Comparison of ENCODE assay signal across 29 cellular contexts in the genomic region with DNA sequence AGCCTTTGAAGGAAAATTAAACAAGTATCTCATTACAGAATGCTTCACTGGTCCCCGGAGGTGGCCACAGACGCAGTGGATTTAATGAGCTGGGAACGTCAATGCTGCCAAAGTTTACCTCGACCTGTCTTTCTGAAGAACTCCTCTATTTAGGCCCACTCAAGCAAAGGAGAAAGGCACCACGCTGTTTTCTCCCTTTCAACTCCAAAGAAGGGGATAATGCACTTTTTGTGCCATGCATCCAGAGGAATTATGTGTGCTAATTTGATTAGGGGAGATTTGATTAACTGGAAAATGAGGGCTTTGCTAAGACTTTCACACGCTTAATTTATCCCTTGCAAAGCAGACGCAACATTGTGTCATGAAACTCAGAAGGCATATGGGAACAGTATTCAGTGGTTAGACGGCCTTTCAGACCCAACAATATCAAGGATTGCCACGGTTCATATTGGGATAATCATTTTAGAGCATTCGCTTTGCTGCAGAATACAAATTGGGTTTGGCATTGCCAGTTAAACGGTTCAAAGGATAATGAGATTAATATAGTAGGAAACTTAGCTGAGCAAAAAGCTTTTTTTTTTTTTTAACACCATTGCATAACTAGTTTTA.
DNase-seq lines count a peak whose midpoint lies in the region; ATAC-seq and TF ChIP-seq lines count a peak whose summit lies in the region.
"Had no signal": no experiment of that assay in that cellular context is flagged by ENCODE, and none has a peak within 500 bp of the region (broad histone marks: within the 10 kb centered on the region; RNA-seq: fewer than 3 reads in every experiment).

No MANE protein-coding gene starts in this region.

- peaks cover 10% of the 10 kb centered on the region for H3K27me3 Mint-ChIP-seq in endodermal cell (ENCODE audit: insufficient read depth)
- H3K27me3 Mint-ChIP-seq in T-helper 17 cell: no peaks in the 10 kb centered on the region
- H3K27me3 Mint-ChIP-seq: activated CD8-positive, alpha-beta T cell treated with anti-CD3 and anti-CD28 coated beads for 36 hours; CD4-positive, alpha-beta T cell; memory B cell had no signal

- 63 to 92% methylated on average over 11 of the region's 11 CpGs for WGBS in endodermal cell (ENCODE audit: insufficient coverage in 1 of 2, insufficient read length in 1 of 2), 2 experiments

- H3K4me1 ChIP-seq in endodermal cell (ENCODE audit: control insufficient read depth, insufficient read depth, low read length): peaks cover 22% of the 10 kb centered on the region

- peak overlapping the region; percentile 86 for H3K27ac ChIP-seq in endodermal cell (ENCODE audit: low read depth, low read length)
- H3K27ac ChIP-seq: adrenal gland, neutrophil, thyroid gland had no signal

- H3K9me3 Mint-ChIP-seq in endodermal cell: no peaks in the 10 kb centered on the region
- H3K9me3 Mint-ChIP-seq: activated CD8-positive, alpha-beta T cell treated with anti-CD3 and anti-CD28 coated beads for 36 hours; activated T-helper 1 cell treated with anti-CD3 and anti-CD28 coated beads, Interleukin-12 subunit alpha, Interleukin-12 subunit beta, Interleukin-2, Interleukin-4 antibody, amounts not matched to agents 30 ng/mL and 10 ng/mL and 1 ng/mL, durations not matched to agents 14 hours and 24 hours and 36 hours; CD4-positive, alpha-beta T cell; immature natural killer cell; memory B cell; T-helper 2 cell treated with Interferon-gamma antibody and Interleukin-4, amounts not matched to agents 5 μg/mL and 100 μg/mL, for 36 hours had no signal

- peak; percentile 22 for DNase-seq in NCI-H748 (lab: John Stamatoyannopoulos, UW; ENCODE audit: unreplicated experiment)
- no peak for DNase-seq in NCI-H748 treated with DMSO at 0.1 percent for 48 hours (lab: John Stamatoyannopoulos, UW)
- DNase-seq in NCI-H82 treated with DMSO at 0.1 percent for 48 hours (lab: John Stamatoyannopoulos, UW; ENCODE audit: unreplicated experiment): peak; percentile 90
- no peak for DNase-seq in endodermal cell
- peak; percentile 92 for DNase-seq in retinal pigment epithelial cell (ENCODE audit: low read depth)
- DNase-seq in NCI-H187 (lab: John Stamatoyannopoulos, UW): no peak
- DNase-seq in T-helper 17 cell: no peak
- DNase-seq: activated CD4-positive, alpha-beta T cell treated with anti-CD3 and anti-CD28 coated beads for 1 hour; activated CD8-positive, alpha-beta memory T cell treated with anti-CD3 and anti-CD28 coated beads, Interleukin-2, amount 50 U/mL, for 48 hours; activated CD8-positive, alpha-beta T cell treated with anti-CD3 and anti-CD28 coated beads for 36 hours; activated naive CD4-positive, alpha-beta T cell treated with Interleukin-2 at 50 U/mL for 16 hours; adrenal gland; AML-193; CD4-positive, alpha-beta T cell; effector memory CD4-positive, alpha-beta T cell; immature natural killer cell; left colon; NCI-H1105; NCI-H510A; Right ventricle myocardium superior; stimulated activated CD4-positive, alpha-beta T cell treated with anti-CD3 and anti-CD28 coated beads, Interleukin-4, amount 100 ng/mL, for 24 hours; thyroid gland had no signal

- H3K27me3 ChIP-seq in endodermal cell (ENCODE audit: control insufficient read depth, insufficient read depth, low read length, poor library complexity, severe bottlenecking): no peaks in the 10 kb centered on the region
- H3K27me3 ChIP-seq: neutrophil, thyroid gland had no signal

- H3K4me3 ChIP-seq in endodermal cell (ENCODE audit: low read length) (no peak overlapping the region), retinal pigment epithelial cell (ENCODE audit: low read length) (no peak overlapping the region)
- H3K4me3 ChIP-seq: A549, adrenal gland, thyroid gland had no signal

- no peaks in the 10 kb centered on the region for H3K9me3 ChIP-seq in endodermal cell (ENCODE audit: control insufficient read depth, low read length)
- H3K9me3 ChIP-seq in T-helper 17 cell (ENCODE audit: control insufficient read depth, low read length, poor library complexity, severe bottlenecking): no peaks in the 10 kb centered on the region
- H3K9me3 ChIP-seq: A549, adrenal gland, neutrophil, thyroid gland had no signal

- H3K4me1 Mint-ChIP-seq in endodermal cell (peaks cover 43% of the 10 kb centered on the region), T-helper 17 cell (no peaks in the 10 kb centered on the region)
- H3K4me1 Mint-ChIP-seq: immature natural killer cell, memory B cell had no signal

- no peak overlapping the region for H3K9ac ChIP-seq in endodermal cell (ENCODE audit: extremely low read depth, low read length, poor library complexity, severe bottlenecking)

- TF ChIP-seq CTCF in endodermal cell (conservative IDR thresholded peaks at IDR 0.05) (no peak), retinal pigment epithelial cell (conservative IDR thresholded peaks at IDR 0.05; ENCODE audit: low read depth, low read length) (no peak)

- no peaks in the 10 kb centered on the region for H3K36me3 ChIP-seq in endodermal cell (ENCODE audit: control insufficient read depth, insufficient read depth, low read length)
- H3K36me3 ChIP-seq: adrenal gland, neutrophil, thyroid gland had no signal

- H3K27ac Mint-ChIP-seq in endodermal cell (no peak overlapping the region), T-helper 17 cell (no peak overlapping the region)
- H3K27ac Mint-ChIP-seq: activated CD8-positive, alpha-beta T cell treated with anti-CD3 and anti-CD28 coated beads for 36 hours; activated T-helper 1 cell treated with anti-CD3 and anti-CD28 coated beads, Interleukin-12 subunit alpha, Interleukin-12 subunit beta, Interleukin-2, Interleukin-4 antibody, amounts not matched to agents 30 ng/mL and 10 ng/mL and 1 ng/mL, durations not matched to agents 14 hours and 24 hours and 36 hours; CD4-positive, alpha-beta T cell; immature natural killer cell; memory B cell; progenitor cell of endocrine pancreas; T-helper 2 cell treated with Interferon-gamma antibody and Interleukin-4, amounts not matched to agents 5 μg/mL and 100 μg/mL, for 36 hours had no signal

- ATAC-seq in HG02981 (IDR thresholded peaks at IDR 0.05; ENCODE audit: unreplicated experiment) (no peak), T-helper 17 cell (no peak)
- ATAC-seq: A549; activated CD8-positive, alpha-beta T cell treated with anti-CD3 and anti-CD28 coated beads for 36 hours; left colon had no signal

- H3K36me3 Mint-ChIP-seq in endodermal cell (ENCODE audit: low read depth) (peaks cover 15% of the 10 kb centered on the region), T-helper 17 cell (ENCODE audit: low read depth) (no peaks in the 10 kb centered on the region)

- H3K4me3 Mint-ChIP-seq in endodermal cell (no peak overlapping the region), T-helper 17 cell (no peak overlapping the region)
- H3K4me3 Mint-ChIP-seq: activated CD8-positive, alpha-beta T cell treated with anti-CD3 and anti-CD28 coated beads for 36 hours; activated T-helper 1 cell treated with anti-CD3 and anti-CD28 coated beads, Interleukin-12 subunit alpha, Interleukin-12 subunit beta, Interleukin-2, Interleukin-4 antibody, amounts not matched to agents 30 ng/mL and 10 ng/mL and 1 ng/mL, durations not matched to agents 14 hours and 24 hours and 36 hours; CD4-positive, alpha-beta T cell; immature natural killer cell; memory B cell; T-helper 2 cell treated with Interferon-gamma antibody and Interleukin-4, amounts not matched to agents 5 μg/mL and 100 μg/mL, for 36 hours had no signal

Comparison
In these comparisons a context has a peak if more than half of its experiments do, and no peak if none do; other contexts are left out.
1. DNase-seq: peak in NCI-H748 (single experiment), NCI-H82 treated with DMSO at 0.1 percent for 48 hours (single experiment) and retinal pigment epithelial cell (single experiment); none in NCI-H748 treated with DMSO at 0.1 percent for 48 hours (single experiment), endodermal cell (single experiment), NCI-H187 (0 of 2) and T-helper 17 cell (0 of 3).